In the genomic region with DNA sequence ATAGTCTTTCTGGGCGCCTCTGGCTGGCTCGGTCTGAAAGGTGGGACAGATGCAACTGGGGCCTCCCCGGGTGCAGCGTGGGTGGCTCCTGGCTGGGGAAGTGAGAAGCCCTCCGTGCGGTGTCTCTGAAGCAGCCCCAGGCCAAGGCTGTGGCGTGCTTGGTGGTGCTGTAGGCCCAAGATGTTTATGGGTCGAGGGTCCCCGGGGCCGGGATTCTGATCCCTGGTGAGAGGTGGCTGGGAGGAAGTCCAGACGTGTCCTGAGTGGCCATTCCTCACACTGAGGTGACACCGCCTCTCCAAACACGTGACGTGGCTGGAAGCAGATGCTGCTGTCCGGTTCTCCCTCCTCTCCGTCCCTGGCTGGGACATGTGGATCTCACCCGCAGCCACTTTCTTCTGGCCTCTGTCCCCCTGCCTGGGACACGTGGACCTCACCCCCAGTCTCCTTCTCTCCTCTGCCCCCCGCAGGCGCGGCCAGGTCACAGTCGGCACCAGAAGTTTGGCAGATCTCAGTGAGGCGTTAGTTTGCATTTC, we compare ENCODE assay signal across 9 cellular contexts. TPM values are rescaled to one million over a fixed set of nuclear protein-coding genes. Genes with fewer than 3 reads are reported as not detected.
DNase-seq lines count a peak whose midpoint lies in the region; TF ChIP-seq lines count a peak whose summit lies in the region.
"Had no signal": no experiment of that assay in that cellular context is flagged by ENCODE, and none has a peak within 500 bp of the region (broad histone marks: within the 10 kb centered on the region; RNA-seq: fewer than 3 reads in every experiment).

No MANE protein-coding gene starts in this region.

- H3K4me1 ChIP-seq in left ventricle myocardium inferior: peaks cover 29% of the 10 kb centered on the region

- H3K27me3 ChIP-seq in H7 (ENCODE audit: control insufficient read depth, insufficient read depth, low read length) (no peaks in the 10 kb centered on the region), left ventricle myocardium inferior (ENCODE audit: low read depth) (no peaks in the 10 kb centered on the region)

- H3K4me3 ChIP-seq in H7 (ENCODE audit: insufficient read depth, low read depth, low read length) (no peak overlapping the region), left ventricle myocardium inferior (peak overlapping the region; percentile 67), skin epidermis (peak overlapping the region; percentile 9 to 62 (median 47))

- peaks cover 42% of the 10 kb centered on the region for H3K4me1 Mint-ChIP-seq in activated T-cell treated with anti-CD3 and anti-CD28 coated beads, Interleukin-2, amount 50 U/mL, for 24 hours (ENCODE audit: low read depth)

- no peaks in the 10 kb centered on the region for H3K9me3 ChIP-seq in left ventricle myocardium inferior (replicated peaks)

- DNase-seq in NCI-H1417 (lab: John Stamatoyannopoulos, UW) (peak in 2 of 3 experiments; percentile 26 to 72), NCI-H1417 treated with DMSO at 0.1 percent for 48 hours (lab: John Stamatoyannopoulos, UW) (no peak), H7 (peak; percentile 82), NAMALWA (ENCODE audit: low spot score) (peak; percentile 78), left ventricle myocardium inferior (peak; percentile 59), foreskin melanocyte (no peak)
- DNase-seq in activated T-cell treated with anti-CD3 and anti-CD28 coated beads, Interleukin-2, amount 50 U/mL, for 24 hours: peak; percentile 86

- H3K4me3 Mint-ChIP-seq in activated T-cell treated with anti-CD3 and anti-CD28 coated beads, Interleukin-2, amount 50 U/mL, for 24 hours: peak overlapping the region; percentile 89

- H3K36me3 ChIP-seq in H7 (replicated peaks; ENCODE audit: control insufficient read depth, insufficient read depth, low read length) (no peaks in the 10 kb centered on the region; the same call in 1 of the 2 replicates), left ventricle myocardium inferior (no peaks in the 10 kb centered on the region)

- no peak for TF ChIP-seq CTCF in left ventricle myocardium inferior (IDR thresholded peaks at IDR 0.05; ENCODE audit: borderline replicate concordance)

- peaks cover 44% of the 10 kb centered on the region for H3K36me3 Mint-ChIP-seq in activated T-cell treated with anti-CD3 and anti-CD28 coated beads, Interleukin-2, amount 50 U/mL, for 24 hours (ENCODE audit: low read depth)

- intact Hi-C loops in left ventricle myocardium inferior (cut with micrococcal nuclease): no loop called here

- no peaks in the 10 kb centered on the region for H3K27me3 Mint-ChIP-seq in activated T-cell treated with anti-CD3 and anti-CD28 coated beads, Interleukin-2, amount 50 U/mL, for 24 hours

- H3K9me3 Mint-ChIP-seq in activated T-cell treated with anti-CD3 and anti-CD28 coated beads, Interleukin-2, amount 50 U/mL, for 24 hours: no peaks in the 10 kb centered on the region

- H3K27ac ChIP-seq in left ventricle myocardium inferior (replicated peaks) (peak overlapping the region; percentile 75), skin epidermis (peak overlapping the region in 18 of 21 experiments; percentile 6 to 87 (median 64))

- peak overlapping the region; percentile 93 for H3K27ac Mint-ChIP-seq in activated T-cell treated with anti-CD3 and anti-CD28 coated beads, Interleukin-2, amount 50 U/mL, for 24 hours

RNA-seq across cellular contexts. Expression of a gene that starts 12.6 kb away (rescaled TPM):
- not detected in 2 replicates for total RNA-seq in H7 (2014; rRNA removed; shearing (Covaris generic))
- not detected for total RNA-seq in left ventricle myocardium inferior
- total RNA-seq: renal cortical epithelial cell had no signal

RNA-seq across cellular contexts. Expression of a gene that starts 23.5 kb away (rescaled TPM):
- total RNA-seq in H7 (2014; rRNA removed; shearing (Covaris generic)): 1.0 and 2.8 TPM in 2 replicates
- total RNA-seq in left ventricle myocardium inferior: 3.3 TPM

Comparison
In these comparisons a context has a peak if more than half of its experiments do, and no peak if none do; other contexts are left out.
1. DNase-seq: peak in NCI-H1417 (2 of 3), H7 (single experiment), NAMALWA (single experiment), activated T-cell treated with anti-CD3 and anti-CD28 coated beads, Interleukin-2, amount 50 U/mL, for 24 hours (single experiment) and left ventricle myocardium inferior (single experiment); none in NCI-H1417 treated with DMSO at 0.1 percent for 48 hours (single experiment) and foreskin melanocyte (single experiment).